In genomic region chr22:22857607-22858558, GRCh38 we compare ENCODE assay signal across 17 cellular contexts. TPM values are rescaled to one million over a fixed set of nuclear protein-coding genes. Genes with fewer than 3 reads are reported as not detected.
"Had no signal": no experiment of that assay in that cellular context is flagged by ENCODE, and none has a peak within 500 bp of the region (broad histone marks: within the 10 kb centered on the region; RNA-seq: fewer than 3 reads in every experiment).

No MANE protein-coding gene starts in this region.

- H3K79me2 ChIP-seq: parathyroid adenoma had no signal

- ATAC-seq: heart left ventricle had no signal

- H3K4me3 ChIP-seq: coronary artery, heart left ventricle, transverse colon had no signal

- H3K9me3 ChIP-seq: heart left ventricle, transverse colon had no signal

- H3K9me3 Mint-ChIP-seq: activated CD4-positive, alpha-beta T cell treated with anti-CD3 and anti-CD28 coated beads, Interleukin-2, amount 10 ng/mL, durations not matched to agents 7 days and 5 days; activated naive CD4-positive, alpha-beta T cell treated with anti-CD3 and anti-CD28 coated beads, Interleukin-2, amount 10 ng/mL, durations not matched to agents 7 days and 5 days; activated T-helper 2 cell treated with anti-CD3 and anti-CD28 coated beads, Interferon-gamma antibody, Interleukin-2, Interleukin-4, amounts not matched to agents 10 μg/mL and 5 μg/mL and 100 μg/mL, durations not matched to agents 14 hours and 24 hours and 36 hours had no signal

- H3K27ac ChIP-seq: coronary artery, heart left ventricle, parathyroid adenoma, transverse colon had no signal

- H3K4me1 ChIP-seq: heart left ventricle, parathyroid adenoma, transverse colon had no signal

- H3K9ac ChIP-seq: parathyroid adenoma had no signal

- H2AFZ ChIP-seq: parathyroid adenoma had no signal

- H3K36me3 Mint-ChIP-seq: activated naive CD4-positive, alpha-beta T cell treated with anti-CD3 and anti-CD28 coated beads, Interleukin-2, amount 10 ng/mL, durations not matched to agents 7 days and 5 days had no signal

- H3K27ac Mint-ChIP-seq: activated CD4-positive, alpha-beta T cell treated with anti-CD3 and anti-CD28 coated beads, Interleukin-2, amount 10 ng/mL, durations not matched to agents 7 days and 5 days; activated naive CD4-positive, alpha-beta T cell treated with anti-CD3 and anti-CD28 coated beads, Interleukin-2, amount 10 ng/mL, durations not matched to agents 7 days and 5 days; activated T-helper 2 cell treated with anti-CD3 and anti-CD28 coated beads, Interferon-gamma antibody, Interleukin-2, Interleukin-4, amounts not matched to agents 10 μg/mL and 5 μg/mL and 100 μg/mL, durations not matched to agents 14 hours and 24 hours and 36 hours had no signal

- DNase-seq: activated CD4-positive, alpha-beta T cell treated with anti-CD3 and anti-CD28 coated beads, Interleukin-2, amount 10 ng/mL, durations not matched to agents 7 days and 5 days; activated CD8-positive, alpha-beta memory T cell treated with anti-CD3 and anti-CD28 coated beads for 24 hours; activated naive CD4-positive, alpha-beta T cell treated with anti-CD3 and anti-CD28 coated beads, Interleukin-2, amount 10 ng/mL, durations not matched to agents 7 days and 5 days; activated T-cell treated with anti-CD3 and anti-CD28 coated beads for 4 hours; effector CD4-positive, alpha-beta T cell; heart left ventricle; mesenchymal stem cell; retina; small intestine; transverse colon had no signal

- H3K4me1 Mint-ChIP-seq: activated CD4-positive, alpha-beta T cell treated with anti-CD3 and anti-CD28 coated beads, Interleukin-2, amount 10 ng/mL, durations not matched to agents 7 days and 5 days; activated naive CD4-positive, alpha-beta T cell treated with anti-CD3 and anti-CD28 coated beads, Interleukin-2, amount 10 ng/mL, durations not matched to agents 7 days and 5 days had no signal

- H3K4me3 Mint-ChIP-seq: activated CD4-positive, alpha-beta T cell treated with anti-CD3 and anti-CD28 coated beads, Interleukin-2, amount 10 ng/mL, durations not matched to agents 7 days and 5 days; activated naive CD4-positive, alpha-beta T cell treated with anti-CD3 and anti-CD28 coated beads, Interleukin-2, amount 10 ng/mL, durations not matched to agents 7 days and 5 days had no signal

- H3K36me3 ChIP-seq: heart left ventricle, transverse colon had no signal

RNA-seq across cellular contexts. Expression of gene IGLL5, which starts 29.7 kb away (rescaled TPM):
- total RNA-seq: activated CD4-positive, alpha-beta T cell treated with anti-CD3 and anti-CD28 coated beads, Interleukin-2, amount 10 ng/mL, durations not matched to agents 7 days and 5 days; activated T-helper 2 cell treated with anti-CD3 and anti-CD28 coated beads, Interferon-gamma antibody, Interleukin-2, Interleukin-4, amounts not matched to agents 10 μg/mL and 5 μg/mL and 100 μg/mL, durations not matched to agents 14 hours and 24 hours and 36 hours; cardiac septum; endothelial cell of umbilical vein; fibroblast of lung; frontal cortex had no signal
- polyA plus RNA-seq: endothelial cell of umbilical vein, fibroblast of lung had no signal
